In the genomic region with DNA sequence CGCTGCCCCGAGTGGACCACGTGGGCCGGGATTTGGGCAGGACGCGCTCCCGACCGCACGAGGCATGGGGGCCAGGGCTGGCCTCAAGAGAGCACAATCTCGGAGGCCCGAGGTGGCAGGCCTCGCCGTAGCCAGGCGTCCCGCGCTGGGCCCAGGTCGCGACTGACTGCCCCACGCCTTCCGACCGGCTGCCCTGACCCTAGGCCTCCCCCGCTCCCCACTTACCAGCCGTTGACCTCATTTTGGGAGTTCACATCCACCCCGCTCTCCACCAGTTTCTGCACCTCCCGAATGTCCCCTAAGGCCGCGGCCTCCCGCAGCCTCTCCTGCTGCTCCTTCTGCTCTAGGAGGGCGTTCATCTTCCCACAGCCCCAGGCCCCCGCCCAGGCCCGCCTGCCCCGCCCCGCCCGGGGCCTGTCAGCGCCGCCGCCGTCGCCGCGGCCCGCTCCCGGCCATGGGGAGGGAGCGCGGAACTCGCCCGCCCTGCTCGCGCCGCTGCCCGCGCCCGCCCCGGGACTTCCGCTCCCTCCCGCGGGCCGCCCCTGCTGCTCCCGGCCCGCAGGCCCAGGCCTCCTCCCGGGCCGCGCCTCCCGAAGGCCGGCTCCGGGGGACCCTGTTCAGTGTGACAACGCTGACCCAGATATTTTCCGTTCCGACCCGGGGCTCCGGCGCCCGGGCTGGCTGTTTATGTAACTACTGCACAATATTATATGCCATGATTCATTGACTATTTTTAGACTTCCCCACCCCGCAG, we compare ENCODE assay signal across 8 cellular contexts. TPM values are rescaled to one million over a fixed set of nuclear protein-coding genes. Genes with fewer than 3 reads are reported as not detected.
A peak's percentile ranks its signal among the peaks of the same experiment; 100 is the strongest.
DNase-seq lines count a peak whose midpoint lies in the region; ATAC-seq and TF ChIP-seq lines count a peak whose summit lies in the region.

A gene with protein sequence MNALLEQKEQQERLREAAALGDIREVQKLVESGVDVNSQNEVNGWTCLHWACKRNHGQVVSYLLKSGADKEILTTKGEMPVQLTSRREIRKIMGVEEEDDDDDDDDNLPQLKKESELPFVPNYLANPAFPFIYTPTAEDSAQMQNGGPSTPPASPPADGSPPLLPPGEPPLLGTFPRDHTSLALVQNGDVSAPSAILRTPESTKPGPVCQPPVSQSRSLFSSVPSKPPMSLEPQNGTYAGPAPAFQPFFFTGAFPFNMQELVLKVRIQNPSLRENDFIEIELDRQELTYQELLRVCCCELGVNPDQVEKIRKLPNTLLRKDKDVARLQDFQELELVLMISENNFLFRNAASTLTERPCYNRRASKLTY (minus strand): TSS at position 619 of the 754 bp plus-strand sequence. CDS start 260 bp downstream, at position 359.

- H3K36me3 ChIP-seq in CD4-positive, CD25-positive, alpha-beta regulatory T cell (ENCODE audit: control insufficient read depth, insufficient read depth, low read length), result peaks cover 10% of the 10 kb centered on the region

- WGBS in lower leg skin, 2 donors, result 0% methylated on average over 44 to 68 of the region's 74 CpGs

- H3K4me3 ChIP-seq in CD4-positive, CD25-positive, alpha-beta regulatory T cell (ENCODE audit: low read depth, low read length), result peak within 1 kb of the TSS; percentile 98
- peak within 1 kb of the TSS; percentile 59 to 94 (median 80) for H3K4me3 ChIP-seq in dorsolateral prefrontal cortex
- H3K4me3 ChIP-seq in lower leg skin (ENCODE audit: low read depth, poor library complexity, severe bottlenecking), result peak within 1 kb of the TSS; percentile 34

- no peaks in the 10 kb centered on the region for H3K27me3 ChIP-seq in CD4-positive, CD25-positive, alpha-beta regulatory T cell (ENCODE audit: control insufficient read depth, insufficient read depth, low read length)
- no peaks in the 10 kb centered on the region for H3K27me3 ChIP-seq in dorsolateral prefrontal cortex

- peaks cover 4% of the 10 kb centered on the region for H3K27me3 Mint-ChIP-seq in CD4-positive, CD25-positive, alpha-beta regulatory T cell
- H3K27me3 Mint-ChIP-seq in activated CD4-positive, alpha-beta memory T cell treated with anti-CD3 and anti-CD28 coated beads for 36 hours, result no peaks in the 10 kb centered on the region

- POLR2A ChIA-PET in activated CD4-positive, alpha-beta memory T cell treated with anti-CD3 and anti-CD28 coated beads for 36 hours (lab: Charles Lee), result interaction anchor here (0.6 to 2.3 kb wide), 5 partner anchors 10 to 18 kb away, joined by 3 to 14 read pairs (median 7); a partner anchor contains a TSS

- CTCF ChIA-PET in activated CD4-positive, alpha-beta memory T cell treated with anti-CD3 and anti-CD28 coated beads for 36 hours (lab: Charles Lee), result interaction anchor here (0.6 to 1.9 kb wide), 8 partner anchors 10 to 228 kb away, joined by 3 to 8 read pairs (median 4); a partner anchor contains a TSS

- H3K4me3 Mint-ChIP-seq in CD4-positive, CD25-positive, alpha-beta regulatory T cell, result peak within 1 kb of the TSS; percentile 91 to 97 (median 94)
- peak within 1 kb of the TSS; percentile 96 for H3K4me3 Mint-ChIP-seq in activated CD4-positive, alpha-beta memory T cell treated with anti-CD3 and anti-CD28 coated beads for 36 hours

- H3K9me3 ChIP-seq in CD4-positive, CD25-positive, alpha-beta regulatory T cell (ENCODE audit: control insufficient read depth in 2 of 2, low read length in 2 of 2), result no peaks in the 10 kb centered on the region

- peak; percentile 87 to 89 for ATAC-seq in CD4-positive, CD25-positive, alpha-beta regulatory T cell (ENCODE audit: low read depth in 2 of 2)
- ATAC-seq in GM19452 (IDR thresholded peaks at IDR 0.05; ENCODE audit: unreplicated experiment) (peak; percentile 80), HG03575 (IDR thresholded peaks at IDR 0.05; ENCODE audit: extremely low read depth, insufficient number of reproducible peaks, low FRiP score, unreplicated experiment) (peak; percentile 49)

- H3K9me3 Mint-ChIP-seq in CD4-positive, CD25-positive, alpha-beta regulatory T cell, result no peaks in the 10 kb centered on the region
- H3K9me3 Mint-ChIP-seq in activated CD4-positive, alpha-beta memory T cell treated with anti-CD3 and anti-CD28 coated beads for 36 hours, result no peaks in the 10 kb centered on the region

- intact Hi-C loops in activated CD4-positive, alpha-beta memory T cell treated with anti-CD3 and anti-CD28 coated beads for 36 hours (cut with micrococcal nuclease), result loop anchor here (1.0 to 5.0 kb wide), 3 partner anchors 12 to 230 kb away; a partner anchor contains a TSS
- intact Hi-C loops in dorsolateral prefrontal cortex (cut with DNase I), result loop anchor here (1.0 to 5.0 kb wide), 2 partner anchors 12 to 225 kb away; a partner anchor contains a TSS
- intact Hi-C loops in lower leg skin (cut with DNase I; ENCODE audit: low total_unique reads), result no loop called here

- peak within 1 kb of the TSS; percentile 97 to 99 (median 99) for H3K27ac Mint-ChIP-seq in CD4-positive, CD25-positive, alpha-beta regulatory T cell
- peak within 1 kb of the TSS; percentile 96 for H3K27ac Mint-ChIP-seq in activated CD4-positive, alpha-beta memory T cell treated with anti-CD3 and anti-CD28 coated beads for 36 hours

- peaks cover 10 to 65% (median 46%) of the 10 kb centered on the region in 4 donors for H3K4me1 Mint-ChIP-seq in CD4-positive, CD25-positive, alpha-beta regulatory T cell
- peaks cover 48% of the 10 kb centered on the region for H3K4me1 Mint-ChIP-seq in activated CD4-positive, alpha-beta memory T cell treated with anti-CD3 and anti-CD28 coated beads for 36 hours (ENCODE audit: low read depth)

- H3K36me3 Mint-ChIP-seq in CD4-positive, CD25-positive, alpha-beta regulatory T cell, result peaks cover 8% of the 10 kb centered on the region
- H3K36me3 Mint-ChIP-seq in activated CD4-positive, alpha-beta memory T cell treated with anti-CD3 and anti-CD28 coated beads for 36 hours, result peaks cover 14% of the 10 kb centered on the region

- DNase-seq in CD4-positive, CD25-positive, alpha-beta regulatory T cell, result peak; percentile 81 to 94 (median 89)
- DNase-seq in NCI-H82 (lab: John Stamatoyannopoulos, UW) (peak; percentile 92), dorsolateral prefrontal cortex (peak; percentile 78 to 92 (median 90)), lower leg skin (ENCODE audit: low spot score in 2 of 2) (peak; percentile 93 to 98)
- DNase-seq in activated CD4-positive, alpha-beta memory T cell treated with anti-CD3 and anti-CD28 coated beads for 36 hours, result peak; percentile 95
- peak; percentile 84 to 88 for DNase-seq in stimulated activated CD4-positive, alpha-beta T cell treated with anti-CD3 and anti-CD28 coated beads, Interleukin-4, amount 100 ng/mL, for 4 hours

- peak in 18 of 56 donors; percentile 4 to 43 (median 20) for TF ChIP-seq CTCF in dorsolateral prefrontal cortex (IDR thresholded peaks at IDR 0.05 in 54 of 56, conservative IDR thresholded peaks at IDR 0.05 in 2 of 56; ENCODE audit: low read depth in 1 of 56, partially characterized antibody in 56 of 56)
- TF ChIP-seq CTCF in lower leg skin (IDR thresholded peaks at IDR 0.05), result no peak

- peak within 1 kb of the TSS; percentile 93 for H3K27ac ChIP-seq in CD4-positive, CD25-positive, alpha-beta regulatory T cell (ENCODE audit: insufficient read depth, low read length, poor library complexity, severe bottlenecking)
- peak within 1 kb of the TSS; percentile 92 to 100 (median 99) for H3K27ac ChIP-seq in dorsolateral prefrontal cortex

- H3K4me1 ChIP-seq in CD4-positive, CD25-positive, alpha-beta regulatory T cell (ENCODE audit: control insufficient read depth, insufficient read depth, low read length, poor library complexity, severe bottlenecking), result peaks cover 27% of the 10 kb centered on the region

- no peak for TF ChIP-seq POLR2A in lower leg skin (IDR thresholded peaks at IDR 0.05)

RNA-seq across cellular contexts. Expression of the gene that starts here (rescaled TPM):
- 24.0 TPM for total RNA-seq in CD4-positive, CD25-positive, alpha-beta regulatory T cell
- 1 to 10 TPM; 3.8 to 5.7 (median 4.5) TPM for polyA plus RNA-seq in CD4-positive, CD25-positive, alpha-beta regulatory T cell
- total RNA-seq in activated CD4-positive, alpha-beta memory T cell treated with anti-CD3 and anti-CD28 coated beads for 36 hours, result 10 to 100 TPM; 27.4 to 27.8 TPM
- 100 to 1,000 TPM in 86 of 120 experiments, 10 to 100 TPM in 34; 68.8 to 245 (median 115) TPM for total RNA-seq in dorsolateral prefrontal cortex
- total RNA-seq in lower leg skin, result 10 to 100 TPM; 22.4 to 31.1 (median 22.7) TPM

Comparison
In these comparisons a context has a peak if more than half of its experiments do, and no peak if none do; other contexts are left out.
1. Peak in every context shown above with its lines: DNase-seq, ATAC-seq, H3K4me3 ChIP-seq and H3K27ac ChIP-seq.
2. H3K4me3 ChIP-seq: peak in every context shown above with its lines; median percentile 98 in CD4-positive, CD25-positive, alpha-beta regulatory T cell; 80 in dorsolateral prefrontal cortex; 34 in lower leg skin.